ENCODE assay signal across 31 cellular contexts in the genomic region with DNA sequence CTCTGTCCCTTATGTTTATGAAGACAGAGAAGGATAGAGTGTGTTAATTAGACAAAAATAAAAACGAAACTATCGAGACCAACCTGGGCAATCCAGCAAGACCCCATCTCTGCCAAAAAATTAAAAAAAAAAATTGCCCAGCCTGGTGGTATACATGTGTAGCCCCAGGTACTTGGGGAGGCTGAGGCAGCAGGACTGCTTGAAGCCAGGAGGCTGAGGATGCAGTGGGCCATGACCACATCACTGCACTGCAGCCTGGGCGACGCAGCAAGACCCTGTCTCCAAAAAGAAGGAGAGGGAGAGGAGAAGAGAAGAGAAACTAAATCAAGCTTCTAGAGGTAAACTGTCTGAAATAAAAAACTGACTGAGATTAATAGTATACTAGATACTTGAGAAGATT.
"Had no signal": no experiment of that assay in that cellular context is flagged by ENCODE, and none has a peak within 500 bp of the region (broad histone marks: within the 10 kb centered on the region; RNA-seq: fewer than 3 reads in every experiment).

No MANE protein-coding gene starts in this region.

- H3K9me3 Mint-ChIP-seq: activated CD4-positive, alpha-beta memory T cell treated with anti-CD3 and anti-CD28 coated beads for 36 hours; activated CD4-positive, alpha-beta T cell treated with anti-CD3 and anti-CD28 coated beads, Interleukin-2, amount 10 ng/mL, durations not matched to agents 24 days and 14 days; activated naive CD4-positive, alpha-beta T cell treated with anti-CD3 and anti-CD28 coated beads for 36 hours; activated T-helper 1 cell treated with anti-CD3 and anti-CD28 coated beads, Interleukin-12 subunit alpha, Interleukin-12 subunit beta, Interleukin-2, Interleukin-4 antibody, amounts not matched to agents 30 ng/mL and 10 ng/mL and 1 ng/mL, durations not matched to agents 14 hours and 24 hours and 36 hours; activated T-helper 2 cell treated with anti-CD3 and anti-CD28 coated beads, Interferon-gamma antibody, Interleukin-2, Interleukin-4, amounts not matched to agents 10 μg/mL and 5 μg/mL and 100 μg/mL, durations not matched to agents 14 hours and 24 hours and 36 hours; effector memory CD8-positive, alpha-beta T cell; T-cell; T-helper 1 cell treated with Interleukin-12 subunit alpha and Interleukin-12 subunit beta and Interleukin-4 antibody, amounts not matched to agents 30 μg/mL and 1 μg/mL, for 36 hours; T-helper 2 cell treated with Interferon-gamma antibody and Interleukin-4, amounts not matched to agents 5 μg/mL and 100 μg/mL, for 36 hours had no signal

- H3K27me3 Mint-ChIP-seq: activated CD4-positive, alpha-beta memory T cell treated with anti-CD3 and anti-CD28 coated beads for 36 hours; activated CD4-positive, alpha-beta T cell treated with anti-CD3 and anti-CD28 coated beads for 36 hours; activated CD4-positive, alpha-beta T cell treated with anti-CD3 and anti-CD28 coated beads, Interleukin-2, amount 10 ng/mL, durations not matched to agents 24 days and 14 days; activated CD8-positive, alpha-beta memory T cell treated with anti-CD3 and anti-CD28 coated beads, Interleukin-2, amount 10 ng/mL, durations not matched to agents 7 days and 5 days; activated naive CD8-positive, alpha-beta T cell; effector memory CD8-positive, alpha-beta T cell; T-cell had no signal

- H3K27ac Mint-ChIP-seq: activated CD4-positive, alpha-beta memory T cell treated with anti-CD3 and anti-CD28 coated beads for 36 hours; activated CD4-positive, alpha-beta T cell treated with anti-CD3 and anti-CD28 coated beads for 36 hours; activated CD4-positive, alpha-beta T cell treated with anti-CD3 and anti-CD28 coated beads, Interleukin-2, amount 10 ng/mL, durations not matched to agents 24 days and 14 days; activated CD8-positive, alpha-beta memory T cell treated with anti-CD3 and anti-CD28 coated beads, Interleukin-2, amount 10 ng/mL, durations not matched to agents 7 days and 5 days; activated CD8-positive, alpha-beta T cell treated with anti-CD3 and anti-CD28 coated beads, Interleukin-2, amount 10 ng/mL, durations not matched to agents 7 days and 5 days; activated naive CD4-positive, alpha-beta T cell treated with anti-CD3 and anti-CD28 coated beads for 36 hours; activated naive CD8-positive, alpha-beta T cell; activated T-helper 1 cell treated with anti-CD3 and anti-CD28 coated beads, Interleukin-12 subunit alpha, Interleukin-12 subunit beta, Interleukin-2, Interleukin-4 antibody, amounts not matched to agents 30 ng/mL and 10 ng/mL and 1 ng/mL, durations not matched to agents 14 hours and 24 hours and 36 hours; activated T-helper 2 cell treated with anti-CD3 and anti-CD28 coated beads, Interferon-gamma antibody, Interleukin-2, Interleukin-4, amounts not matched to agents 10 μg/mL and 5 μg/mL and 100 μg/mL, durations not matched to agents 14 hours and 24 hours and 36 hours; T-cell; T-helper 1 cell treated with Interleukin-12 subunit alpha and Interleukin-12 subunit beta and Interleukin-4 antibody, amounts not matched to agents 30 μg/mL and 1 μg/mL, for 36 hours; T-helper 2 cell treated with Interferon-gamma antibody and Interleukin-4, amounts not matched to agents 5 μg/mL and 100 μg/mL, for 36 hours had no signal

- ATAC-seq: activated CD4-positive, alpha-beta T cell treated with anti-CD3 and anti-CD28 coated beads for 36 hours; activated CD8-positive, alpha-beta memory T cell treated with anti-CD3 and anti-CD28 coated beads, Interleukin-2, amount 10 ng/mL, durations not matched to agents 7 days and 5 days; activated CD8-positive, alpha-beta T cell treated with anti-CD3 and anti-CD28 coated beads, Interleukin-2, amount 10 ng/mL, durations not matched to agents 7 days and 5 days; effector memory CD8-positive, alpha-beta T cell; gastroesophageal sphincter; heart right ventricle; T-cell had no signal

- H3K4me3 Mint-ChIP-seq: activated CD4-positive, alpha-beta memory T cell treated with anti-CD3 and anti-CD28 coated beads for 36 hours; activated CD4-positive, alpha-beta T cell treated with anti-CD3 and anti-CD28 coated beads for 36 hours; activated CD4-positive, alpha-beta T cell treated with anti-CD3 and anti-CD28 coated beads, Interleukin-2, amount 10 ng/mL, durations not matched to agents 24 days and 14 days; activated CD8-positive, alpha-beta memory T cell treated with anti-CD3 and anti-CD28 coated beads, Interleukin-2, amount 10 ng/mL, durations not matched to agents 7 days and 5 days; activated CD8-positive, alpha-beta T cell treated with anti-CD3 and anti-CD28 coated beads, Interleukin-2, amount 10 ng/mL, durations not matched to agents 7 days and 5 days; activated naive CD4-positive, alpha-beta T cell treated with anti-CD3 and anti-CD28 coated beads for 36 hours; activated naive CD8-positive, alpha-beta T cell; activated T-helper 1 cell treated with anti-CD3 and anti-CD28 coated beads, Interleukin-12 subunit alpha, Interleukin-12 subunit beta, Interleukin-2, Interleukin-4 antibody, amounts not matched to agents 30 ng/mL and 10 ng/mL and 1 ng/mL, durations not matched to agents 14 hours and 24 hours and 36 hours; effector memory CD8-positive, alpha-beta T cell; T-cell; T-helper 1 cell treated with Interleukin-12 subunit alpha and Interleukin-12 subunit beta and Interleukin-4 antibody, amounts not matched to agents 30 μg/mL and 1 μg/mL, for 36 hours; T-helper 2 cell treated with Interferon-gamma antibody and Interleukin-4, amounts not matched to agents 5 μg/mL and 100 μg/mL, for 36 hours had no signal

- H3K9me3 ChIP-seq: esophagus squamous epithelium, gastroesophageal sphincter, heart right ventricle had no signal

- DNase-seq: activated CD4-positive, alpha-beta memory T cell treated with anti-CD3 and anti-CD28 coated beads for 36 hours; activated CD4-positive, alpha-beta T cell treated with anti-CD3 and anti-CD28 coated beads for 36 hours; activated CD4-positive, alpha-beta T cell treated with anti-CD3 and anti-CD28 coated beads, Interleukin-2, amount 10 ng/mL, durations not matched to agents 24 days and 14 days; activated CD4-positive, CD25-positive, alpha-beta regulatory T cell; activated CD4-positive, CD25-positive, alpha-beta regulatory T cell treated with anti-CD3 and anti-CD28 coated beads, Interleukin-2, amount 50 U/mL, for 72 hours; activated CD8-positive, alpha-beta memory T cell treated with anti-CD3 and anti-CD28 coated beads, Interleukin-2, amount 10 ng/mL, durations not matched to agents 7 days and 5 days; activated CD8-positive, alpha-beta memory T cell treated with anti-CD3 and anti-CD28 coated beads, Interleukin-2, amount 50 U/mL, for 4 hours; activated CD8-positive, alpha-beta T cell treated with anti-CD3 and anti-CD28 coated beads, Interleukin-2, amount 10 ng/mL, durations not matched to agents 7 days and 5 days; activated effector memory CD4-positive, alpha-beta T cell treated with anti-CD3 and anti-CD28 coated beads, Interleukin-2, amount 50 U/mL, for 16 hours; activated naive CD4-positive, alpha-beta T cell treated with anti-CD3 and anti-CD28 coated beads for 36 hours; activated T-cell treated with anti-CD3 and anti-CD28 coated beads, Interleukin-2, amount 50 U/mL, for 1 hour; activated T-cell treated with anti-CD3 and anti-CD28 coated beads, Interleukin-2, amount 50 U/mL, for 48 hours; amniotic stem cell; anterior cingulate cortex; brain microvascular endothelial cell; cortex of kidney; dermis blood vessel endothelial cell; effector CD4-positive, alpha-beta T cell; effector memory CD8-positive, alpha-beta T cell; esophagus squamous epithelium; foreskin melanocyte; heart right ventricle; T-cell; T1000; WERI-Rb-1 had no signal
